9 cellular contexts compared by ENCODE assay signal in genomic region chr6:137102851-137103492, GRCh38. TPM values are rescaled to one million over a fixed set of nuclear protein-coding genes. Genes with fewer than 3 reads are reported as not detected.
DNase-seq lines count a peak whose midpoint lies in the region; ATAC-seq and TF ChIP-seq lines count a peak whose summit lies in the region.
"Had no signal": no experiment of that assay in that cellular context is flagged by ENCODE, and none has a peak within 500 bp of the region (broad histone marks: within the 10 kb centered on the region; RNA-seq: fewer than 3 reads in every experiment).

No MANE protein-coding gene starts in this region.

- no peak for TF ChIP-seq CTCF in left lung (IDR thresholded peaks at IDR 0.05)
- TF ChIP-seq CTCF in stomach (IDR thresholded peaks at IDR 0.05) = no peak

- H3K4me3 ChIP-seq in left lung (no peak overlapping the region), stomach (no peak overlapping the region)

- H3K4me1 ChIP-seq in left lung (no peaks in the 10 kb centered on the region), stomach (no peaks in the 10 kb centered on the region)

- H3K27me3 ChIP-seq in left lung = no peaks in the 10 kb centered on the region
- H3K27me3 ChIP-seq in stomach = no peaks in the 10 kb centered on the region

- no peaks in the 10 kb centered on the region for H3K9me3 ChIP-seq in T-helper 17 cell (ENCODE audit: control insufficient read depth, low read length, poor library complexity, severe bottlenecking)
- H3K9me3 ChIP-seq in left lung = no peaks in the 10 kb centered on the region
- H3K9me3 ChIP-seq in stomach = no peaks in the 10 kb centered on the region

- ATAC-seq in GM19023 (IDR thresholded peaks at IDR 0.05; ENCODE audit: unreplicated experiment) (peak; percentile 93), HG02938 (IDR thresholded peaks at IDR 0.05; ENCODE audit: unreplicated experiment) (peak; percentile 77), T-helper 17 cell (peak; percentile 81), left lung (no peak)
- ATAC-seq: left colon had no signal

- TF ChIP-seq EP300 in stomach (IDR thresholded peaks at IDR 0.05) = no peak

- no peaks in the 10 kb centered on the region for H3K36me3 ChIP-seq in left lung
- H3K36me3 ChIP-seq in stomach = no peaks in the 10 kb centered on the region

- H3K4me1 Mint-ChIP-seq in T-helper 17 cell = peaks cover 34% of the 10 kb centered on the region

- no peaks in the 10 kb centered on the region for H3K27me3 Mint-ChIP-seq in T-helper 17 cell

- peak overlapping the region; percentile 0 for H3K4me3 Mint-ChIP-seq in T-helper 17 cell

- TF ChIP-seq POLR2A in stomach (IDR thresholded peaks at IDR 0.05) = no peak

- peak overlapping the region; percentile 1 for H3K27ac Mint-ChIP-seq in T-helper 17 cell

- peak; percentile 44 for DNase-seq in CD1c-positive myeloid dendritic cell (ENCODE audit: extremely low spot score)
- no peak for DNase-seq in T-helper 17 cell
- DNase-seq in left lung = no peak
- DNase-seq in stomach = no peak
- DNase-seq in islet precursor cell = no peak
- no peak for DNase-seq in hippocampal formation (lab: John Stamatoyannopoulos, UW)
- DNase-seq: left colon had no signal

- intact Hi-C loops in left lung (cut with DNase I) = no loop called here
- intact Hi-C loops in stomach (cut with DNase I; ENCODE audit: low total_unique reads) = no loop called here

- no peaks in the 10 kb centered on the region for H3K36me3 Mint-ChIP-seq in T-helper 17 cell (ENCODE audit: low read depth)

- H3K27ac ChIP-seq in left lung = no peak overlapping the region
- H3K27ac ChIP-seq in stomach = no peak overlapping the region

RNA-seq across cellular contexts. Expression of gene IL20RA, which starts 58.2 kb away (rescaled TPM):
- total RNA-seq in T-helper 17 cell = not detected
- 1 to 10 TPM; 4.0 to 6.0 TPM for total RNA-seq in left lung
- total RNA-seq in stomach = 10 to 100 TPM in 2 of 5 donors, 1 to 10 TPM in 2, under 1 TPM in 1; 0.45 to 38.5 (median 5.2) TPM
- polyA plus RNA-seq in stomach = 10 to 100 TPM in 1 of 3 donors, 1 to 10 TPM in 2; 6.8 to 13.6 (median 7.1) TPM
